ENCODE assay signal across 8 cellular contexts in the genomic region with DNA sequence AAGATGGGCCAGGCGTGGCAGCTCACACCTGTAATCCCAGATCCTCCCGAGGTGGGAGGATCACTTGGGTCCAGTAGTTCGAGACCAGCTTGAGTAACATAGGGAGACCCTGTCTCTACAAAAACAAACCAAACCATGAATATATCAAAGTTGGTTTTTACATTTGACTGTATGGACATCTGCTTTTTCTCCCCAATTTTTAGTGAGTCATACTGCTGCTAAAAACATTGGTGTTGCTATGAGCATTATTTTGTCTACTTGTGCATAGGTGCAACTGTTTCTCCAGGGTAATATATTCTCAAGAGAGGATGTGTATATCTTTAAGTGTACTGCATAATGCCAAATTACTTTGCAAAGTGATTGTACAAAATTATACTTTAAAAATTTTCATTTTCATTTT. TPM values are rescaled to one million over a fixed set of nuclear protein-coding genes. Genes with fewer than 3 reads are reported as not detected.
DNase-seq lines count a peak whose midpoint lies in the region; ATAC-seq and TF ChIP-seq lines count a peak whose summit lies in the region.

No MANE protein-coding gene starts in this region.

- peaks cover 15% of the 10 kb centered on the region for H3K4me1 Mint-ChIP-seq in endodermal cell
- H3K4me1 Mint-ChIP-seq in progenitor cell of endocrine pancreas (ENCODE audit: low read depth): peaks cover 13% of the 10 kb centered on the region

- H3K27ac ChIP-seq in OCI-LY3 (ENCODE audit: low read length) (no peak overlapping the region), endodermal cell (ENCODE audit: low read depth, low read length) (no peak overlapping the region)

- H3K4me1 ChIP-seq in OCI-LY3 (ENCODE audit: low read length) (peaks cover 27% of the 10 kb centered on the region), endodermal cell (ENCODE audit: control insufficient read depth, insufficient read depth, low read length) (no peaks in the 10 kb centered on the region)

- peak overlapping the region; percentile 92 for H3K4me3 ChIP-seq in OCI-LY3 (ENCODE audit: low read length)
- H3K4me3 ChIP-seq in endodermal cell (ENCODE audit: low read length): peak overlapping the region; percentile 92

- no peak for ATAC-seq in HG03354 (IDR thresholded peaks at IDR 0.05; ENCODE audit: poor library complexity, severe bottlenecking, unreplicated experiment)
- ATAC-seq in HG03196 (IDR thresholded peaks at IDR 0.05; ENCODE audit: unreplicated experiment): no peak
- no peak for ATAC-seq in HG03520 (IDR thresholded peaks at IDR 0.05; ENCODE audit: unreplicated experiment)

- DNase-seq in G401 (ENCODE audit: low spot score) (peak; percentile 9), endodermal cell (no peak), progenitor cell of endocrine pancreas (ENCODE audit: low spot score, unreplicated experiment) (no peak), DMS79 treated with DMSO at 0.1 percent for 48 hours (lab: John Stamatoyannopoulos, UW) (no peak)

- in situ Hi-C loops in G401 (cut with HindIII; ENCODE audit: low sequenced_read_pairs): no loop called here

- H3K27ac Mint-ChIP-seq in endodermal cell (no peak overlapping the region), progenitor cell of endocrine pancreas (no peak overlapping the region)

- H3K27me3 ChIP-seq in OCI-LY3 (ENCODE audit: low read depth, low read length) (no peaks in the 10 kb centered on the region), endodermal cell (ENCODE audit: control insufficient read depth, insufficient read depth, low read length, poor library complexity, severe bottlenecking) (no peaks in the 10 kb centered on the region)

- H3K4me3 Mint-ChIP-seq in endodermal cell: peak overlapping the region; percentile 95
- H3K4me3 Mint-ChIP-seq in progenitor cell of endocrine pancreas (ENCODE audit: low read depth): peak overlapping the region; percentile 32

- H3K9ac ChIP-seq in OCI-LY3 (ENCODE audit: low read length) (peak overlapping the region; percentile 72), endodermal cell (ENCODE audit: extremely low read depth, low read length, poor library complexity, severe bottlenecking) (no peak overlapping the region)

- no peak overlapping the region for H2AFZ ChIP-seq in OCI-LY3 (ENCODE audit: low read depth, low read length)

- WGBS in endodermal cell (ENCODE audit: insufficient coverage in 1 of 2, insufficient read length in 1 of 2), 2 experiments: 94% methylated on average over 3 of the region's 3 CpGs; no CpG with 5 or more reads in 1 of the 2 experiments

- H3K9me3 Mint-ChIP-seq in endodermal cell (no peaks in the 10 kb centered on the region), progenitor cell of endocrine pancreas (ENCODE audit: low read depth) (no peaks in the 10 kb centered on the region)

- no peaks in the 10 kb centered on the region for H3K9me3 ChIP-seq in OCI-LY3 (ENCODE audit: insufficient read depth, low read length)
- no peaks in the 10 kb centered on the region for H3K9me3 ChIP-seq in endodermal cell (ENCODE audit: control insufficient read depth, low read length)

- H3K36me3 Mint-ChIP-seq in endodermal cell (ENCODE audit: low read depth) (peaks cover 12% of the 10 kb centered on the region), progenitor cell of endocrine pancreas (ENCODE audit: insufficient read depth) (peaks cover under 1% of the 10 kb centered on the region)

- H3K4me2 ChIP-seq in OCI-LY3 (ENCODE audit: low read length): peak overlapping the region; percentile 79

- H3K27me3 Mint-ChIP-seq in endodermal cell (ENCODE audit: insufficient read depth): no peaks in the 10 kb centered on the region
- no peaks in the 10 kb centered on the region for H3K27me3 Mint-ChIP-seq in progenitor cell of endocrine pancreas

- H3K79me2 ChIP-seq in OCI-LY3 (ENCODE audit: low read length): peaks cover 58% of the 10 kb centered on the region

- TF ChIP-seq CTCF in OCI-LY3 (IDR thresholded peaks at IDR 0.05; ENCODE audit: low read depth, low read length) (no peak), endodermal cell (conservative IDR thresholded peaks at IDR 0.05) (no peak), progenitor cell of endocrine pancreas (IDR thresholded peaks at IDR 0.05; ENCODE audit: unreplicated experiment) (no peak)

- H4K20me1 ChIP-seq in OCI-LY3 (ENCODE audit: insufficient read depth, low read length): peaks cover 8% of the 10 kb centered on the region; the same call in 1 of the 2 replicates

- H3K36me3 ChIP-seq in OCI-LY3 (replicated peaks; ENCODE audit: low read depth, low read length) (peaks cover 18% of the 10 kb centered on the region), endodermal cell (ENCODE audit: control insufficient read depth, insufficient read depth, low read length) (peaks cover 9% of the 10 kb centered on the region)

RNA-seq across cellular contexts. Expression of a gene that starts 0.8 kb away (rescaled TPM):
- 78.8 and 136 TPM in 2 replicates for total RNA-seq in G401 (2014; rRNA removed; shearing (Covaris generic))
- total RNA-seq in endodermal cell: 10 to 100 TPM; 77.9 to 79.8 TPM
- 46.3 TPM for polyA plus RNA-seq in endodermal cell (2013, experiment 1 of 2)
- polyA plus RNA-seq in endodermal cell (2013, experiment 2 of 2): 47.2 TPM
- 71.8 and 77.2 TPM in 2 replicates for total RNA-seq in progenitor cell of endocrine pancreas
